ENCODE assay signal across 1 cellular context in the genomic region with DNA sequence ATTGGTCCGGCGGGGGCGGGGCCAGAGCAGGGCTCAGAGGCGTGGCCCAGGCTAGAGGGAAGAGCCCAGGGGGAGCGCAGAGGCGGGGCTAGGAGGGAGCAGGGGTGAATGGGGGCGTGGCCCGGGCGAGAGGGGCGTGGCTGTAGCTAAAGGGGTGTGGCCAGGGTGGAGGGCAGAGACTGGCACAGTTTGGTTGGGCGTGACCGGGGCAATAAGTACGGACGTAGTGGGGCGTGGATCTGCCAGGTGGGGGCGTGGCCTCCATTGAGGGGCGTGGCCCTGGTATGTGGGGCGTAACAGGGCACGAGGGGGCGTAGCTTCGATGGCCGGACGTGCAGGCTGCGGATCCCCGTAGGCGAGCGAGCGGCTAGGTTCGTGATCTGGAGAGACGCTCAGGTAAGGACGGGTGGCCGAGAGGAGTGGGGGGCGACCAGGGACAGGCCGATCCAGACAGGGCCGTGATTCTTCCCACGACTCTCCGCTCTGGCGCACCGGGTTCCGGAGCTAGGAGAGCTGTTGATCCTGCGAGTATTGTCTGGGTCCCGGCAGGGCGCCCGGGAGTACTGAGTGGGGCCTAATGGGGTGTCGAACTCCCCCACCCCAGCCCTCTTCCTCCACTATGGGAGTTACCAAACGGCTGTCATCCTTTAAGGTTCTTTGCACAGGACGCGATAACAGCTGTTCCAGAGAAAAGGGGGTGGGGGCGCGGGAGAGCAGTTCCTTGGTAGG.
A peak's percentile ranks its signal among the peaks of the same experiment; 100 is the strongest.
TF ChIP-seq lines count a peak whose summit lies in the region.

A gene with protein sequence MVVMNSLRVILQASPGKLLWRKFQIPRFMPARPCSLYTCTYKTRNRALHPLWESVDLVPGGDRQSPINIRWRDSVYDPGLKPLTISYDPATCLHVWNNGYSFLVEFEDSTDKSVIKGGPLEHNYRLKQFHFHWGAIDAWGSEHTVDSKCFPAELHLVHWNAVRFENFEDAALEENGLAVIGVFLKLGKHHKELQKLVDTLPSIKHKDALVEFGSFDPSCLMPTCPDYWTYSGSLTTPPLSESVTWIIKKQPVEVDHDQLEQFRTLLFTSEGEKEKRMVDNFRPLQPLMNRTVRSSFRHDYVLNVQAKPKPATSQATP (plus strand): TSS at position 314 of the 729 bp plus-strand sequence. CDS start 11,754 bp downstream, outside the sequence.

TF ChIP-seq in H1, 55 proteins besides CTCF, POLR2A, EP300 and RAD21 (continued from another document):
- TF ChIP-seq SIN3A (conservative IDR thresholded peaks at IDR 0.05 in 1 of 2, IDR thresholded peaks at IDR 0.05 in 1 of 2; ENCODE audit: low read depth in 1 of 2, low read length in 2 of 2) (peak in 1 of 2 experiments; percentile 34; a peak in 1 of 4 replicates), SP4 (IDR thresholded peaks at IDR 0.05; ENCODE audit: low read length) (0 out of 2 replicates have a peak, but pooled peaks have one; percentile 42), TEAD4 (IDR thresholded peaks at IDR 0.05; ENCODE audit: low read depth, low read length) (peak; percentile 94), POLR2AphosphoS5 (IDR thresholded peaks at IDR 0.05; ENCODE audit: low read depth, low read length) (peak; percentile 51; the same call in 1 of the 2 replicates), SAP30 (IDR thresholded peaks at IDR 0.05; ENCODE audit: insufficient read depth, insufficient replicate concordance, low read length) (peak; percentile 40), SP1 (IDR thresholded peaks at IDR 0.05; ENCODE audit: low read depth, low read length) (peak; percentile 67)
- TF ChIP-seq, protein P1, sequence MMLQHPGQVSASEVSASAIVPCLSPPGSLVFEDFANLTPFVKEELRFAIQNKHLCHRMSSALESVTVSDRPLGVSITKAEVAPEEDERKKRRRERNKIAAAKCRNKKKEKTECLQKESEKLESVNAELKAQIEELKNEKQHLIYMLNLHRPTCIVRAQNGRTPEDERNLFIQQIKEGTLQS (IDR thresholded peaks at IDR 0.05; ENCODE audit: insufficient read depth, low read depth, low read length) = no peak
